9 cellular contexts compared by ENCODE assay signal in genomic region chr11:18699848-18700261, GRCh38. TPM values are rescaled to one million over a fixed set of nuclear protein-coding genes. Genes with fewer than 3 reads are reported as not detected.
DNase-seq lines count a peak whose midpoint lies in the region; ATAC-seq and TF ChIP-seq lines count a peak whose summit lies in the region.
"Had no signal": no experiment of that assay in that cellular context is flagged by ENCODE, and none has a peak within 500 bp of the region (broad histone marks: within the 10 kb centered on the region; RNA-seq: fewer than 3 reads in every experiment).

No MANE protein-coding gene starts in this region.

- peak overlapping the region in 1 of 2 donors; percentile 85 for H3K27ac ChIP-seq in left lung

- H3K36me3 Mint-ChIP-seq in activated naive CD8-positive, alpha-beta T cell: no peaks in the 10 kb centered on the region
- H3K36me3 Mint-ChIP-seq in stimulated activated naive B cell treated with anti-CD40 and anti-IgM and Interleukin-4, amounts not matched to agents 10 μg/mL and 1 μg/mL and 100 μg/mL, for 72 hours: peaks cover 0 to 4% of the 10 kb centered on the region in 2 donors

- H3K4me1 ChIP-seq in left lung: peaks cover 0 to 33% of the 10 kb centered on the region in 2 donors
- H3K4me1 ChIP-seq in BE2C: no peaks in the 10 kb centered on the region

- peak overlapping the region; percentile 69 to 78 for H3K4me3 ChIP-seq in left lung
- no peak overlapping the region for H3K4me3 ChIP-seq in BE2C (ENCODE audit: low read depth, low read length)

- no peaks in the 10 kb centered on the region for H3K27me3 Mint-ChIP-seq in activated naive CD8-positive, alpha-beta T cell
- H3K27me3 Mint-ChIP-seq in stimulated activated naive B cell treated with anti-CD40 and anti-IgM and Interleukin-4, amounts not matched to agents 10 μg/mL and 1 μg/mL and 100 μg/mL, for 72 hours: peaks cover 20 to 24% of the 10 kb centered on the region in 2 donors

- peaks cover 0 to 22% of the 10 kb centered on the region in 2 donors for H3K27me3 ChIP-seq in left lung
- H3K27me3 ChIP-seq in BE2C: no peaks in the 10 kb centered on the region

- H3K36me3 ChIP-seq in left lung: no peaks in the 10 kb centered on the region
- H3K36me3 ChIP-seq in BE2C: no peaks in the 10 kb centered on the region

- DNase-seq in NCI-H82 (lab: John Stamatoyannopoulos, UW) (peak; percentile 33), NCI-H82 treated with DMSO at 0.1 percent for 48 hours (lab: John Stamatoyannopoulos, UW; ENCODE audit: unreplicated experiment) (no peak), left lung (peak in 1 of 2 donors; percentile 66), BE2C (no peak)
- no peak for DNase-seq in stimulated activated naive B cell treated with anti-CD40 and anti-IgM and Interleukin-4, amounts not matched to agents 10 μg/mL and 1 μg/mL and 100 μg/mL, for 72 hours

- TF ChIP-seq CTCF in left lung (IDR thresholded peaks at IDR 0.05): no peak
- no peak for TF ChIP-seq CTCF in BE2C (IDR thresholded peaks at IDR 0.05; ENCODE audit: low read depth, low read length)

- intact Hi-C loops in left lung (cut with DNase I): no loop called here

- H3K9me3 Mint-ChIP-seq in activated naive CD8-positive, alpha-beta T cell (ENCODE audit: low read depth): no peaks in the 10 kb centered on the region
- H3K9me3 Mint-ChIP-seq in stimulated activated naive B cell treated with anti-CD40 and anti-IgM and Interleukin-4, amounts not matched to agents 10 μg/mL and 1 μg/mL and 100 μg/mL, for 72 hours: no peaks in the 10 kb centered on the region

- no peak overlapping the region for H3K27ac Mint-ChIP-seq in activated naive CD8-positive, alpha-beta T cell
- H3K27ac Mint-ChIP-seq in stimulated activated naive B cell treated with anti-CD40 and anti-IgM and Interleukin-4, amounts not matched to agents 10 μg/mL and 1 μg/mL and 100 μg/mL, for 72 hours: peak overlapping the region; percentile 21

- peak overlapping the region; percentile 83 for H3K4me3 Mint-ChIP-seq in activated naive CD8-positive, alpha-beta T cell
- peak overlapping the region; percentile 74 to 76 for H3K4me3 Mint-ChIP-seq in stimulated activated naive B cell treated with anti-CD40 and anti-IgM and Interleukin-4, amounts not matched to agents 10 μg/mL and 1 μg/mL and 100 μg/mL, for 72 hours

- H3K4me1 Mint-ChIP-seq in activated naive CD8-positive, alpha-beta T cell (ENCODE audit: low read depth): peaks cover 16% of the 10 kb centered on the region
- H3K4me1 Mint-ChIP-seq in stimulated activated naive B cell treated with anti-CD40 and anti-IgM and Interleukin-4, amounts not matched to agents 10 μg/mL and 1 μg/mL and 100 μg/mL, for 72 hours: peaks cover 18 to 23% of the 10 kb centered on the region in 2 donors

- no peaks in the 10 kb centered on the region for H3K9me3 ChIP-seq in left lung
- no peaks in the 10 kb centered on the region for H3K9me3 ChIP-seq in BE2C

- peak; percentile 22 for ATAC-seq in left lung
- no peak for ATAC-seq in stimulated activated naive B cell treated with anti-CD40 and anti-IgM and Interleukin-4, amounts not matched to agents 10 μg/mL and 1 μg/mL and 100 μg/mL, for 72 hours (replicated peaks)
- no peak for ATAC-seq in GM18498 (IDR thresholded peaks at IDR 0.05; ENCODE audit: unreplicated experiment)
- ATAC-seq in HG03571 (IDR thresholded peaks at IDR 0.05; ENCODE audit: unreplicated experiment): no peak

RNA-seq across cellular contexts. Expression of gene TMEM86A, which starts 1.3 kb away (rescaled TPM):
- total RNA-seq in left lung: 1 to 10 TPM; 5.8 to 9.1 TPM
- polyA plus RNA-seq in BE2C (2012; ENCODE audit: insufficient read depth, insufficient read length, low read depth): 0.49 TPM

RNA-seq across cellular contexts. Expression of gene IGSF22, which starts 26.1 kb away (rescaled TPM):
- 1 to 10 TPM in 1 of 2 donors, under 1 TPM in 1; 0.52 to 1.1 TPM for total RNA-seq in left lung
- polyA plus RNA-seq in BE2C (2012; ENCODE audit: insufficient read depth, insufficient read length, low read depth): 1.2 TPM
- total RNA-seq: SK-MEL-5 had no signal
